Comparison of ENCODE assay signal across 12 cellular contexts in the genomic region with DNA sequence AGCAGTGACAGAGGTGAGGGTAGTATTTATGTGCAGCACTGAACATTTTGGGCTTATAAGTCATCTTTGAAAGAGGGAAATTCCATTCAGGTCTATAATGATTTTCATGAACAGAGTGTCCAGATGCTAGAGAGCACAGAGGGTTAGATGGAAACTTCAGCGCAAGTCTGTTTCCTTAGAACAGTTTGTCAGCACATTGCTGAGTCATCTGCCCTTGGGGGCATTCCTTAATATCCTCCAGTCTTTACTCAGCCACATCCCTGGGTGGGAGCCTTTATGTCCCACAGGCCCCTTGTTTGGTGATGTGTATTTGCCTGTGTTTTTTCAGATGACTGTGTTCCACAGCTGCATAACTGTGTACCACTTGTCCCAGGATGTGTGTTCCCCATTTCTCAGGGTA.
DNase-seq lines count a peak whose midpoint lies in the region; ATAC-seq, FAIRE-seq and TF ChIP-seq lines count a peak whose summit lies in the region.
"Had no signal": no experiment of that assay in that cellular context is flagged by ENCODE, and none has a peak within 500 bp of the region (broad histone marks: within the 10 kb centered on the region; RNA-seq: fewer than 3 reads in every experiment).

No MANE protein-coding gene starts in this region.

- WGBS in mesodermal cell (ENCODE audit: insufficient coverage in 2 of 2), 2 experiments, result 67 to 71% methylated on average over 1 of the region's 1 CpG

- H3K79me2 ChIP-seq in endothelial cell of umbilical vein (ENCODE audit: control insufficient read depth, insufficient read depth, low read length), result no peaks in the 10 kb centered on the region

- TF ChIP-seq CTCF in NB4 (IDR thresholded peaks at IDR 0.05; ENCODE audit: low read depth, low read length) (no peak), endothelial cell of umbilical vein (IDR thresholded peaks at IDR 0.05; ENCODE audit: extremely low read depth in 1 of 2, insufficient read depth in 1 of 2, low read depth in 1 of 2, low read length in 2 of 2) (no peak)

- peak; percentile 85 for FAIRE-seq in endothelial cell of umbilical vein (lab: Jason Lieb, UNC)

- no peaks in the 10 kb centered on the region for H3K9me1 ChIP-seq in endothelial cell of umbilical vein (replicated peaks; ENCODE audit: control insufficient read depth, extremely low read depth, insufficient read depth, low read length)

- POLR2A ChIA-PET in endothelial cell of umbilical vein (lab: Charles Lee), result interaction anchor here (0.5 kb wide), 1 partner anchor 143 kb away, joined by 3 read pairs; no protein-coding TSS in a partner anchor
- POLR2A ChIA-PET in naive thymus-derived CD8-positive, alpha-beta T cell (lab: Charles Lee), result no interaction called here
- POLR2A ChIA-PET in activated CD4-positive, alpha-beta memory T cell treated with anti-CD3 and anti-CD28 coated beads for 36 hours (lab: Charles Lee), result no interaction called here

- H3K36me3 ChIP-seq in endothelial cell of umbilical vein (ENCODE audit: control insufficient read depth in 2 of 2, extremely low read depth in 1 of 2, insufficient read depth in 2 of 2, low read length in 2 of 2) (no peaks in the 10 kb centered on the region), mesodermal cell (ENCODE audit: control insufficient read depth, insufficient read depth, low read length) (no peaks in the 10 kb centered on the region)
- H3K36me3 ChIP-seq: neural progenitor cell had no signal

- peaks cover 28 to 77% (median 38%) of the 10 kb centered on the region in 5 donors for H3K27me3 Mint-ChIP-seq in naive thymus-derived CD8-positive, alpha-beta T cell
- H3K27me3 Mint-ChIP-seq in activated CD4-positive, alpha-beta memory T cell treated with anti-CD3 and anti-CD28 coated beads for 36 hours, result peaks cover 42% of the 10 kb centered on the region

- no peak for ATAC-seq in naive thymus-derived CD8-positive, alpha-beta T cell
- ATAC-seq: activated T-helper 17 cell treated with anti-CD3 and anti-CD28 coated beads, Interleukin-2, amount 50 U/mL, for 72 hours; esophagus mucosa had no signal

- CTCF ChIA-PET in endothelial cell of umbilical vein (lab: Charles Lee), result no interaction called here
- CTCF ChIA-PET in activated CD4-positive, alpha-beta memory T cell treated with anti-CD3 and anti-CD28 coated beads for 36 hours (lab: Charles Lee), result no interaction called here

- peaks cover 0 to 28% (median 8%) of the 10 kb centered on the region in 3 donors for H3K36me3 Mint-ChIP-seq in naive thymus-derived CD8-positive, alpha-beta T cell
- peaks cover 5% of the 10 kb centered on the region for H3K36me3 Mint-ChIP-seq in activated CD4-positive, alpha-beta memory T cell treated with anti-CD3 and anti-CD28 coated beads for 36 hours
- H3K36me3 Mint-ChIP-seq: neural progenitor cell had no signal

- H3K9me3 ChIP-seq in endothelial cell of umbilical vein (replicated peaks; ENCODE audit: control insufficient read depth, insufficient read depth, low read length) (no peaks in the 10 kb centered on the region), mesodermal cell (ENCODE audit: control insufficient read depth, low read length) (peaks cover 6% of the 10 kb centered on the region)

- H3K4me2 ChIP-seq in endothelial cell of umbilical vein (ENCODE audit: insufficient read depth, low read length), result peak overlapping the region; percentile 56
- H3K4me2 ChIP-seq: neural progenitor cell had no signal

- DNase-seq in COLO829 (ENCODE audit: low spot score) (peak; percentile 82), NB4 (ENCODE audit: low read depth) (peak; percentile 28), endothelial cell of umbilical vein (ENCODE audit: low read depth, low spot score) (peak; percentile 92), NCI-H524 (lab: John Stamatoyannopoulos, UW) (no peak), NCI-H1092 treated with DMSO at 0.1 percent for 48 hours (lab: John Stamatoyannopoulos, UW) (no peak)
- DNase-seq in naive thymus-derived CD8-positive, alpha-beta T cell, result no peak
- no peak for DNase-seq in activated CD4-positive, alpha-beta memory T cell treated with anti-CD3 and anti-CD28 coated beads for 36 hours
- DNase-seq: NCI-H2171 treated with DMSO at 0.1 percent for 48 hours had no signal

- H3K9ac ChIP-seq in endothelial cell of umbilical vein (replicated peaks; ENCODE audit: extremely low read depth, insufficient read depth, low read length), result peak overlapping the region; percentile 28
- H3K9ac ChIP-seq: neural progenitor cell had no signal

- H3K4me1 ChIP-seq in endothelial cell of umbilical vein (ENCODE audit: control insufficient read depth, extremely low read depth, insufficient read depth, low read length) (peaks cover 11% of the 10 kb centered on the region), mesodermal cell (ENCODE audit: control insufficient read depth, insufficient read depth, low read length, poor library complexity, severe bottlenecking) (peaks cover 7% of the 10 kb centered on the region)
- H3K4me1 ChIP-seq: neural progenitor cell had no signal

- dilution Hi-C loops in endothelial cell of umbilical vein (cut with MboI; ENCODE audit: extremely low pct_ligation_motif_present, low sequenced_read_pairs), result no loop called here

- H3K27ac ChIP-seq in endothelial cell of umbilical vein (ENCODE audit: insufficient read depth, low read depth, low read length) (peak overlapping the region; percentile 69), mesodermal cell (ENCODE audit: low read depth, low read length, severe bottlenecking) (peak overlapping the region; percentile 6)
- H3K27ac ChIP-seq: neural progenitor cell had no signal

- H3K4me1 Mint-ChIP-seq in naive thymus-derived CD8-positive, alpha-beta T cell, result peaks cover 0 to 6% (median 2%) of the 10 kb centered on the region in 4 donors
- no peaks in the 10 kb centered on the region for H3K4me1 Mint-ChIP-seq in activated CD4-positive, alpha-beta memory T cell treated with anti-CD3 and anti-CD28 coated beads for 36 hours (ENCODE audit: low read depth)
- H3K4me1 Mint-ChIP-seq: activated T-helper 17 cell treated with anti-CD3 and anti-CD28 coated beads, Interleukin-2, amount 50 U/mL, for 72 hours had no signal

- H3K27me3 ChIP-seq in endothelial cell of umbilical vein (ENCODE audit: control insufficient read depth in 2 of 2, insufficient read depth in 2 of 2, low read length in 2 of 2), result no peaks in the 10 kb centered on the region
- H3K27me3 ChIP-seq: neural progenitor cell had no signal

- H3K27ac Mint-ChIP-seq in naive thymus-derived CD8-positive, alpha-beta T cell, result no peak overlapping the region
- H3K27ac Mint-ChIP-seq in activated CD4-positive, alpha-beta memory T cell treated with anti-CD3 and anti-CD28 coated beads for 36 hours, result no peak overlapping the region
- H3K27ac Mint-ChIP-seq: activated T-helper 17 cell treated with anti-CD3 and anti-CD28 coated beads, Interleukin-2, amount 50 U/mL, for 72 hours; neural progenitor cell had no signal

- BruUV-seq in endothelial cell of umbilical vein (replicated peaks; lab: Mats Ljungman, UMichigan), result no TSS peak

- H2AFZ ChIP-seq in endothelial cell of umbilical vein (ENCODE audit: low read depth, low read length), result peak overlapping the region; percentile 44
- H2AFZ ChIP-seq: neural progenitor cell had no signal

- H4K20me1 ChIP-seq in endothelial cell of umbilical vein (replicated peaks; ENCODE audit: control insufficient read depth, extremely low read depth, insufficient read depth, low read length), result no peaks in the 10 kb centered on the region

- intact Hi-C loops in endothelial cell of umbilical vein (cut with micrococcal nuclease), result loop anchor here (2.0 kb wide), 1 partner anchor 76 kb away; no protein-coding TSS in a partner anchor
- intact Hi-C loops in activated CD4-positive, alpha-beta memory T cell treated with anti-CD3 and anti-CD28 coated beads for 36 hours (cut with micrococcal nuclease), result no loop called here

- no peak for TF ChIP-seq POLR2A in NB4 (IDR thresholded peaks at IDR 0.05; ENCODE audit: extremely low read depth, insufficient read length)
- peak; percentile 24 for TF ChIP-seq POLR2A in endothelial cell of umbilical vein (IDR thresholded peaks at IDR 0.05; ENCODE audit: low read depth, low read length)

- H3K4me3 Mint-ChIP-seq in naive thymus-derived CD8-positive, alpha-beta T cell, result no peak overlapping the region
- H3K4me3 Mint-ChIP-seq in activated CD4-positive, alpha-beta memory T cell treated with anti-CD3 and anti-CD28 coated beads for 36 hours, result no peak overlapping the region
- H3K4me3 Mint-ChIP-seq: activated T-helper 17 cell treated with anti-CD3 and anti-CD28 coated beads, Interleukin-2, amount 50 U/mL, for 72 hours; neural progenitor cell had no signal

- H3K9me3 Mint-ChIP-seq in naive thymus-derived CD8-positive, alpha-beta T cell, result peaks cover 0 to 31% (median 16%) of the 10 kb centered on the region in 9 donors
- peaks cover 22% of the 10 kb centered on the region for H3K9me3 Mint-ChIP-seq in activated CD4-positive, alpha-beta memory T cell treated with anti-CD3 and anti-CD28 coated beads for 36 hours

- H3K4me3 ChIP-seq in NB4 (ENCODE audit: low read depth, low read length) (no peak overlapping the region), endothelial cell of umbilical vein (replicated peaks in 1 of 3; ENCODE audit: insufficient read depth in 1 of 3, low read depth in 1 of 3, low read length in 3 of 3) (no peak overlapping the region), mesodermal cell (ENCODE audit: extremely low read depth, insufficient read depth, low read length, poor library complexity, severe bottlenecking) (no peak overlapping the region)
- H3K4me3 ChIP-seq: neural progenitor cell had no signal

TF ChIP-seq in endothelial cell of umbilical vein, 7 proteins besides CTCF, POLR2A, EP300 and RAD21:
- TF ChIP-seq POLR2AphosphoS5 (IDR thresholded peaks at IDR 0.05; ENCODE audit: insufficient read depth, low read depth, low read length) (peak; percentile 75), MYC (IDR thresholded peaks at IDR 0.05; ENCODE audit: low read depth, low read length) (no peak), FOS (IDR thresholded peaks at IDR 0.05; ENCODE audit: borderline replicate concordance, insufficient read depth, low read length) (peak; percentile 94), JUN (IDR thresholded peaks at IDR 0.05; ENCODE audit: borderline replicate concordance, insufficient read depth, insufficient read length, low read depth) (peak; percentile 42), GATA2 (IDR thresholded peaks at IDR 0.05; ENCODE audit: insufficient read depth, insufficient read length, low read depth, low read length) (no peak)

Comparison
In these comparisons a context has a peak if more than half of its experiments do, and no peak if none do; other contexts are left out.
1. DNase-seq: peak in COLO829 (single experiment), NB4 (single experiment) and endothelial cell of umbilical vein (single experiment); none in NCI-H524 (0 of 2), naive thymus-derived CD8-positive, alpha-beta T cell (0 of 10), activated CD4-positive, alpha-beta memory T cell treated with anti-CD3 and anti-CD28 coated beads for 36 hours (single experiment) and NCI-H1092 treated with DMSO at 0.1 percent for 48 hours (single experiment).